Comparison of ENCODE assay signal across 14 cellular contexts in the genomic region with DNA sequence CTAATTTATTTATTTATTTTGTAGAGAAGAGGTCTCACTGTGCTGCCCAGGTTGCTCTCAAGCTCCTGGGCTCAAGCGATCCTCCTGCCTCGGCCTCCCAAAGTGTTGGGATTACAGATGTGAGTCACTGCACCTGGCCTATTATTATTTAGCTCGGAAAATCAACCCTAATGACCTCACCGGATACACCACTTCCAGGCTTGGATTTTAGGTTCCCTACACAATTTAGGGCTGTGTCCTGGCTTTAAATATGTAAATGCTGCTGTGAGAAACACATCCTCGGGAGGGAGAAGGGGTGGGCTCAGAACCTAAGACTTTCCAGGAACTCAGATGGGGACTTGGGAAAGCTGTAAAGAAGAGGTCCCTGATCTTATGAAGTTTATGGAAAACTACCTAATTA. TPM values are rescaled to one million over a fixed set of nuclear protein-coding genes. Genes with fewer than 3 reads are reported as not detected.
DNase-seq lines count a peak whose midpoint lies in the region; ATAC-seq and TF ChIP-seq lines count a peak whose summit lies in the region.
"Had no signal": no experiment of that assay in that cellular context is flagged by ENCODE, and none has a peak within 500 bp of the region (broad histone marks: within the 10 kb centered on the region; RNA-seq: fewer than 3 reads in every experiment).

No MANE protein-coding gene starts in this region.

- no peak overlapping the region for H3K18ac ChIP-seq in IMR-90 (ENCODE audit: low read depth, low read length)

- CTCF ChIA-PET in CD4-positive, alpha-beta memory T cell (lab: Charles Lee; ENCODE audit: partially characterized antibody) = interaction anchor here (1.0 to 1.3 kb wide), 2 partner anchors 12 to 24 kb away, joined by 3 read pairs; no protein-coding TSS in a partner anchor
- CTCF ChIA-PET in IMR-90 (lab: Yijun Ruan, JAX) = no interaction called here

- no peak overlapping the region for H3K56ac ChIP-seq in IMR-90 (ENCODE audit: extremely low read depth, insufficient read depth, low read length)

- no peaks in the 10 kb centered on the region for H3K9me3 Mint-ChIP-seq in CD4-positive, alpha-beta memory T cell
- H3K9me3 Mint-ChIP-seq in natural killer cell = no peaks in the 10 kb centered on the region

- TF ChIP-seq CTCF in IMR-90 (conservative IDR thresholded peaks at IDR 0.05; ENCODE audit: low read depth, low read length) (no peak), colonic mucosa (IDR thresholded peaks at IDR 0.05) (no peak), natural killer cell (IDR thresholded peaks at IDR 0.05) (no peak)

- H4K5ac ChIP-seq in IMR-90 (ENCODE audit: low read depth, low read length) = no peak overlapping the region

- no peaks in the 10 kb centered on the region for H3K36me3 ChIP-seq in CD4-positive, alpha-beta memory T cell (ENCODE audit: insufficient read depth, low read length)
- H3K36me3 ChIP-seq in IMR-90 (ENCODE audit: control insufficient read depth, insufficient read depth, low read length) (no peaks in the 10 kb centered on the region), colonic mucosa (no peaks in the 10 kb centered on the region)
- H3K36me3 ChIP-seq: SJSA1 had no signal

- H2BK5ac ChIP-seq in IMR-90 (ENCODE audit: low read depth, low read length, poor library complexity, severe bottlenecking) = no peak overlapping the region

- H2BK120ac ChIP-seq in IMR-90 (ENCODE audit: low read depth, low read length) = no peak overlapping the region

- no peaks in the 10 kb centered on the region for H3K36me3 Mint-ChIP-seq in CD4-positive, alpha-beta memory T cell
- no peaks in the 10 kb centered on the region for H3K36me3 Mint-ChIP-seq in natural killer cell

- H2AK9ac ChIP-seq in IMR-90 (replicated peaks; ENCODE audit: low read depth, low read length, poor library complexity) = no peak overlapping the region

- H3K4ac ChIP-seq in IMR-90 (ENCODE audit: low read depth, low read length) = no peak overlapping the region

- H3K9me1 ChIP-seq in IMR-90 (ENCODE audit: insufficient read depth, low read length) = peaks cover 4% of the 10 kb centered on the region; the same call in 1 of the 2 replicates

- no peak for ATAC-seq in IMR-90 (ENCODE audit: low read depth)
- no peak for ATAC-seq in natural killer cell
- ATAC-seq in GM18858 (IDR thresholded peaks at IDR 0.05; ENCODE audit: unreplicated experiment) = no peak

- POLR2A ChIA-PET in CD4-positive, alpha-beta memory T cell (lab: Charles Lee; ENCODE audit: partially characterized antibody) = no interaction called here
- POLR2A ChIA-PET in IMR-90 (lab: Charles Lee; ENCODE audit: unreplicated experiment) = no interaction called here

- H3K27ac ChIP-seq in CD4-positive, alpha-beta memory T cell (ENCODE audit: low read depth, low read length) = no peak overlapping the region
- H3K27ac ChIP-seq in IMR-90 (ENCODE audit: insufficient read depth, low read length) = no peak overlapping the region
- H3K27ac ChIP-seq in colonic mucosa = no peak overlapping the region
- H3K27ac ChIP-seq: HL-60, SJSA1 had no signal

- no peak overlapping the region for H4K91ac ChIP-seq in IMR-90 (ENCODE audit: insufficient read depth, low read depth, low read length)

- peaks cover 17% of the 10 kb centered on the region for H3K27me3 ChIP-seq in CD4-positive, alpha-beta memory T cell (ENCODE audit: insufficient read depth, low read length)
- H3K27me3 ChIP-seq in IMR-90 (ENCODE audit: control insufficient read depth, insufficient read depth, low read length) (peaks cover 8% of the 10 kb centered on the region; the same call in 1 of the 2 replicates), colonic mucosa (peaks cover 13% of the 10 kb centered on the region)

- no CpG with 5 or more reads among the region's 5 CpGs for WGBS in IMR-90 (ENCODE audit: extremely low coverage in 2 of 2, insufficient read length in 1 of 2), 2 experiments

- H3K14ac ChIP-seq in IMR-90 (replicated peaks; ENCODE audit: low read depth, low read length) = no peak overlapping the region

- in situ Hi-C loops in IMR-90 (cut with MboI; ENCODE audit: low sequenced_read_pairs) = no loop called here
- in situ Hi-C loops in KBM-7 (cut with MboI; ENCODE audit: low pct_unique_long_range_greater_than_20kb, low sequenced_read_pairs) = no loop called here

- no peaks in the 10 kb centered on the region for H3K79me1 ChIP-seq in IMR-90 (ENCODE audit: low read depth in 1 of 2, low read length in 2 of 2)

- no peak overlapping the region for H4K8ac ChIP-seq in IMR-90 (ENCODE audit: low read depth in 2 of 2, low read length in 2 of 2)

- peaks cover 8 to 19% (median 12%) of the 10 kb centered on the region in 4 donors for H3K4me1 Mint-ChIP-seq in CD4-positive, alpha-beta memory T cell
- H3K4me1 Mint-ChIP-seq in natural killer cell = peaks cover 5 to 17% of the 10 kb centered on the region in 2 donors

- peak overlapping the region; percentile 78 for H3K4me2 ChIP-seq in IMR-90 (ENCODE audit: low read depth, low read length)

- H2AK5ac ChIP-seq in IMR-90 (ENCODE audit: low read depth, low read length) = no peak overlapping the region

- H2AFZ ChIP-seq in IMR-90 (replicated peaks; ENCODE audit: low read length, poor library complexity) = peak overlapping the region; percentile 87

- TF ChIP-seq RAD21 in IMR-90 (IDR thresholded peaks at IDR 0.05; ENCODE audit: low read length) = no peak

- TF ChIP-seq POLR2A in IMR-90 (IDR thresholded peaks at IDR 0.05; ENCODE audit: low read depth, low read length) = no peak

- H3K27me3 Mint-ChIP-seq in CD4-positive, alpha-beta memory T cell = peaks cover 26 to 37% of the 10 kb centered on the region in 2 donors
- H3K27me3 Mint-ChIP-seq in natural killer cell (ENCODE audit: low read depth in 2 of 2) = peaks cover 13 to 14% of the 10 kb centered on the region in 2 donors

- peaks cover 10% of the 10 kb centered on the region for H3K4me1 ChIP-seq in CD4-positive, alpha-beta memory T cell (ENCODE audit: insufficient read depth, low read length)
- H3K4me1 ChIP-seq in IMR-90 (ENCODE audit: control insufficient read depth, insufficient read depth, low read length) = no peaks in the 10 kb centered on the region
- H3K4me1 ChIP-seq in colonic mucosa = no peaks in the 10 kb centered on the region

- peak overlapping the region in 2 of 7 donors; percentile 47 to 70 for H3K27ac Mint-ChIP-seq in CD4-positive, alpha-beta memory T cell
- peak overlapping the region in 1 of 2 donors; percentile 88 for H3K27ac Mint-ChIP-seq in natural killer cell

- DNase-seq in CD4-positive, alpha-beta memory T cell = no peak
- DNase-seq in IMR-90 = no peak
- no peak for DNase-seq in colonic mucosa
- no peak for DNase-seq in natural killer cell
- no peak for DNase-seq in KBM-7
- DNase-seq in NAMALWA (ENCODE audit: low spot score) = no peak
- DNase-seq in DMS53 treated with DMSO at 0.1 percent for 48 hours (lab: John Stamatoyannopoulos, UW; ENCODE audit: unreplicated experiment) = no peak
- DNase-seq: DND-41 had no signal

- BruUV-seq in IMR-90 (replicated peaks; lab: Mats Ljungman, UMichigan) = no TSS peak

- H2BK20ac ChIP-seq in IMR-90 (ENCODE audit: low read depth, low read length) = no peak overlapping the region

- dilution Hi-C loops in IMR-90 (cut with HindIII; ENCODE audit: low sequenced_read_pairs, unreplicated experiment) = no loop called here

- H3K23ac ChIP-seq in IMR-90 (ENCODE audit: low read depth, low read length) = no peak overlapping the region

- H3K9ac ChIP-seq in IMR-90 (ENCODE audit: low read depth, low read length) = no peak overlapping the region
- no peak overlapping the region for H3K9ac ChIP-seq in colonic mucosa (ENCODE audit: low read depth in 2 of 2, low read length in 2 of 2)

- H3K9me3 ChIP-seq in CD4-positive, alpha-beta memory T cell (ENCODE audit: control insufficient read depth in 1 of 2, low read length in 2 of 2) = no peaks in the 10 kb centered on the region
- no peaks in the 10 kb centered on the region for H3K9me3 ChIP-seq in IMR-90 (ENCODE audit: control insufficient read depth, insufficient read depth, low read length)
- no peaks in the 10 kb centered on the region for H3K9me3 ChIP-seq in colonic mucosa

- no peak overlapping the region for H2BK15ac ChIP-seq in IMR-90 (ENCODE audit: low read depth, low read length)

- intact Hi-C loops in CD4-positive, alpha-beta memory T cell (cut with micrococcal nuclease) = no loop called here
- intact Hi-C loops in IMR-90 (cut with micrococcal nuclease) (no loop called here), colonic mucosa (cut with DNase I) (no loop called here), natural killer cell (cut with micrococcal nuclease) (no loop called here)

- H4K20me1 ChIP-seq in IMR-90 (ENCODE audit: insufficient read depth, low read length) = no peaks in the 10 kb centered on the region; the same call in 1 of the 2 replicates

- peak overlapping the region in 1 of 2 donors; percentile 55 for H3K4me3 ChIP-seq in CD4-positive, alpha-beta memory T cell (ENCODE audit: low read length in 2 of 2)
- no peak overlapping the region; the same call in 1 of the 2 replicates for H3K4me3 ChIP-seq in IMR-90 (ENCODE audit: insufficient read depth, low read depth, low read length)
- peak overlapping the region; percentile 46 for H3K4me3 ChIP-seq in colonic mucosa

- peak overlapping the region; percentile 79 to 92 (median 88) for H3K4me3 Mint-ChIP-seq in CD4-positive, alpha-beta memory T cell
- H3K4me3 Mint-ChIP-seq in natural killer cell = peak overlapping the region; percentile 90

TF ChIP-seq in IMR-90, 13 proteins besides CTCF, POLR2A, EP300 and RAD21:
- TF ChIP-seq FOS (IDR thresholded peaks at IDR 0.05; ENCODE audit: low read depth, low read length) (no peak), CHD1 (IDR thresholded peaks at IDR 0.05; ENCODE audit: low read depth, low read length) (no peak), MXI1 (IDR thresholded peaks at IDR 0.05; ENCODE audit: borderline replicate concordance, low read depth, low read length) (no peak), RCOR1 (IDR thresholded peaks at IDR 0.05; ENCODE audit: insufficient replicate concordance, low read length) (no peak), NFE2L2 (IDR thresholded peaks at IDR 0.05; ENCODE audit: low read depth, low read length) (no peak)

RNA-seq across cellular contexts. Expression of gene SLC32A1, which starts 51.0 kb away (rescaled TPM):
- not detected for total RNA-seq in CD4-positive, alpha-beta memory T cell
- polyA plus RNA-seq in CD4-positive, alpha-beta memory T cell = not detected
- total RNA-seq in IMR-90 (2012; rRNA removed) (not detected in 2 replicates), colonic mucosa (not detected), natural killer cell (not detected)
- not detected in 2 replicates for polyA plus RNA-seq in IMR-90 (2012; rRNA removed)
- polyA plus RNA-seq in IMR-90 (2012; cell fraction: cytosol; rRNA removed) = not detected in 2 replicates
- polyA plus RNA-seq in IMR-90 (2012; cell fraction: nucleus; rRNA removed; ENCODE audit: low replicate concordance) = not detected in 2 replicates
- total RNA-seq: dermis microvascular lymphatic vessel endothelial cell, H4, pulmonary artery endothelial cell, SJSA1 had no signal
